1 cellular context compared by ENCODE assay signal in genomic region chr1:173445656-173446055, GRCh38.
TF ChIP-seq lines count a peak whose summit lies in the region.

No MANE protein-coding gene starts in this region.

TF ChIP-seq in H1, 55 proteins besides CTCF, POLR2A, EP300 and RAD21:
- TF ChIP-seq MAFK (IDR thresholded peaks at IDR 0.05; ENCODE audit: low read depth, low read length): no peak
- no peak for TF ChIP-seq CHD2 (IDR thresholded peaks at IDR 0.05; ENCODE audit: low read length)
- TF ChIP-seq RFX5 (IDR thresholded peaks at IDR 0.05; ENCODE audit: borderline replicate concordance, low read depth, low read length): no peak
- TF ChIP-seq SP2 (IDR thresholded peaks at IDR 0.05; ENCODE audit: low read length): no peak
- TF ChIP-seq, protein P1, sequence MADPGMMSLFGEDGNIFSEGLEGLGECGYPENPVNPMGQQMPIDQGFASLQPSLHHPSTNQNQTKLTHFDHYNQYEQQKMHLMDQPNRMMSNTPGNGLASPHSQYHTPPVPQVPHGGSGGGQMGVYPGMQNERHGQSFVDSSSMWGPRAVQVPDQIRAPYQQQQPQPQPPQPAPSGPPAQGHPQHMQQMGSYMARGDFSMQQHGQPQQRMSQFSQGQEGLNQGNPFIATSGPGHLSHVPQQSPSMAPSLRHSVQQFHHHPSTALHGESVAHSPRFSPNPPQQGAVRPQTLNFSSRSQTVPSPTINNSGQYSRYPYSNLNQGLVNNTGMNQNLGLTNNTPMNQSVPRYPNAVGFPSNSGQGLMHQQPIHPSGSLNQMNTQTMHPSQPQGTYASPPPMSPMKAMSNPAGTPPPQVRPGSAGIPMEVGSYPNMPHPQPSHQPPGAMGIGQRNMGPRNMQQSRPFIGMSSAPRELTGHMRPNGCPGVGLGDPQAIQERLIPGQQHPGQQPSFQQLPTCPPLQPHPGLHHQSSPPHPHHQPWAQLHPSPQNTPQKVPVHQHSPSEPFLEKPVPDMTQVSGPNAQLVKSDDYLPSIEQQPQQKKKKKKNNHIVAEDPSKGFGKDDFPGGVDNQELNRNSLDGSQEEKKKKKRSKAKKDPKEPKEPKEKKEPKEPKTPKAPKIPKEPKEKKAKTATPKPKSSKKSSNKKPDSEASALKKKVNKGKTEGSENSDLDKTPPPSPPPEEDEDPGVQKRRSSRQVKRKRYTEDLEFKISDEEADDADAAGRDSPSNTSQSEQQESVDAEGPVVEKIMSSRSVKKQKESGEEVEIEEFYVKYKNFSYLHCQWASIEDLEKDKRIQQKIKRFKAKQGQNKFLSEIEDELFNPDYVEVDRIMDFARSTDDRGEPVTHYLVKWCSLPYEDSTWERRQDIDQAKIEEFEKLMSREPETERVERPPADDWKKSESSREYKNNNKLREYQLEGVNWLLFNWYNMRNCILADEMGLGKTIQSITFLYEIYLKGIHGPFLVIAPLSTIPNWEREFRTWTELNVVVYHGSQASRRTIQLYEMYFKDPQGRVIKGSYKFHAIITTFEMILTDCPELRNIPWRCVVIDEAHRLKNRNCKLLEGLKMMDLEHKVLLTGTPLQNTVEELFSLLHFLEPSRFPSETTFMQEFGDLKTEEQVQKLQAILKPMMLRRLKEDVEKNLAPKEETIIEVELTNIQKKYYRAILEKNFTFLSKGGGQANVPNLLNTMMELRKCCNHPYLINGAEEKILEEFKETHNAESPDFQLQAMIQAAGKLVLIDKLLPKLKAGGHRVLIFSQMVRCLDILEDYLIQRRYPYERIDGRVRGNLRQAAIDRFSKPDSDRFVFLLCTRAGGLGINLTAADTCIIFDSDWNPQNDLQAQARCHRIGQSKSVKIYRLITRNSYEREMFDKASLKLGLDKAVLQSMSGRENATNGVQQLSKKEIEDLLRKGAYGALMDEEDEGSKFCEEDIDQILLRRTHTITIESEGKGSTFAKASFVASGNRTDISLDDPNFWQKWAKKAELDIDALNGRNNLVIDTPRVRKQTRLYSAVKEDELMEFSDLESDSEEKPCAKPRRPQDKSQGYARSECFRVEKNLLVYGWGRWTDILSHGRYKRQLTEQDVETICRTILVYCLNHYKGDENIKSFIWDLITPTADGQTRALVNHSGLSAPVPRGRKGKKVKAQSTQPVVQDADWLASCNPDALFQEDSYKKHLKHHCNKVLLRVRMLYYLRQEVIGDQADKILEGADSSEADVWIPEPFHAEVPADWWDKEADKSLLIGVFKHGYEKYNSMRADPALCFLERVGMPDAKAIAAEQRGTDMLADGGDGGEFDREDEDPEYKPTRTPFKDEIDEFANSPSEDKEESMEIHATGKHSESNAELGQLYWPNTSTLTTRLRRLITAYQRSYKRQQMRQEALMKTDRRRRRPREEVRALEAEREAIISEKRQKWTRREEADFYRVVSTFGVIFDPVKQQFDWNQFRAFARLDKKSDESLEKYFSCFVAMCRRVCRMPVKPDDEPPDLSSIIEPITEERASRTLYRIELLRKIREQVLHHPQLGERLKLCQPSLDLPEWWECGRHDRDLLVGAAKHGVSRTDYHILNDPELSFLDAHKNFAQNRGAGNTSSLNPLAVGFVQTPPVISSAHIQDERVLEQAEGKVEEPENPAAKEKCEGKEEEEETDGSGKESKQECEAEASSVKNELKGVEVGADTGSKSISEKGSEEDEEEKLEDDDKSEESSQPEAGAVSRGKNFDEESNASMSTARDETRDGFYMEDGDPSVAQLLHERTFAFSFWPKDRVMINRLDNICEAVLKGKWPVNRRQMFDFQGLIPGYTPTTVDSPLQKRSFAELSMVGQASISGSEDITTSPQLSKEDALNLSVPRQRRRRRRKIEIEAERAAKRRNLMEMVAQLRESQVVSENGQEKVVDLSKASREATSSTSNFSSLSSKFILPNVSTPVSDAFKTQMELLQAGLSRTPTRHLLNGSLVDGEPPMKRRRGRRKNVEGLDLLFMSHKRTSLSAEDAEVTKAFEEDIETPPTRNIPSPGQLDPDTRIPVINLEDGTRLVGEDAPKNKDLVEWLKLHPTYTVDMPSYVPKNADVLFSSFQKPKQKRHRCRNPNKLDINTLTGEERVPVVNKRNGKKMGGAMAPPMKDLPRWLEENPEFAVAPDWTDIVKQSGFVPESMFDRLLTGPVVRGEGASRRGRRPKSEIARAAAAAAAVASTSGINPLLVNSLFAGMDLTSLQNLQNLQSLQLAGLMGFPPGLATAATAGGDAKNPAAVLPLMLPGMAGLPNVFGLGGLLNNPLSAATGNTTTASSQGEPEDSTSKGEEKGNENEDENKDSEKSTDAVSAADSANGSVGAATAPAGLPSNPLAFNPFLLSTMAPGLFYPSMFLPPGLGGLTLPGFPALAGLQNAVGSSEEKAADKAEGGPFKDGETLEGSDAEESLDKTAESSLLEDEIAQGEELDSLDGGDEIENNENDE (IDR thresholded peaks at IDR 0.05; ENCODE audit: insufficient replicate concordance, low read length): no peak
- no peak for TF ChIP-seq ATF2 (IDR thresholded peaks at IDR 0.05; ENCODE audit: low read length)
- no peak for TF ChIP-seq NANOG (IDR thresholded peaks at IDR 0.05; ENCODE audit: insufficient read depth, low read depth, low read length, poor library complexity, severe bottlenecking)
- no peak for TF ChIP-seq KDM1A (IDR thresholded peaks at IDR 0.05; ENCODE audit: borderline replicate concordance, low read length)
- no peak for TF ChIP-seq USF2 (IDR thresholded peaks at IDR 0.05; ENCODE audit: low read length)
- no peak for TF ChIP-seq CHD1 (IDR thresholded peaks at IDR 0.05; ENCODE audit: low read depth, low read length)
- TF ChIP-seq TAF1 (IDR thresholded peaks at IDR 0.05; ENCODE audit: low read depth, low read length): no peak
- no peak for TF ChIP-seq ZNF274 (IDR thresholded peaks at IDR 0.05; ENCODE audit: borderline replicate concordance, extremely low read depth, low read length)
- no peak for TF ChIP-seq CREB1 (IDR thresholded peaks at IDR 0.05)
